Comparison of ENCODE assay signal across 8 cellular contexts in the genomic region with DNA sequence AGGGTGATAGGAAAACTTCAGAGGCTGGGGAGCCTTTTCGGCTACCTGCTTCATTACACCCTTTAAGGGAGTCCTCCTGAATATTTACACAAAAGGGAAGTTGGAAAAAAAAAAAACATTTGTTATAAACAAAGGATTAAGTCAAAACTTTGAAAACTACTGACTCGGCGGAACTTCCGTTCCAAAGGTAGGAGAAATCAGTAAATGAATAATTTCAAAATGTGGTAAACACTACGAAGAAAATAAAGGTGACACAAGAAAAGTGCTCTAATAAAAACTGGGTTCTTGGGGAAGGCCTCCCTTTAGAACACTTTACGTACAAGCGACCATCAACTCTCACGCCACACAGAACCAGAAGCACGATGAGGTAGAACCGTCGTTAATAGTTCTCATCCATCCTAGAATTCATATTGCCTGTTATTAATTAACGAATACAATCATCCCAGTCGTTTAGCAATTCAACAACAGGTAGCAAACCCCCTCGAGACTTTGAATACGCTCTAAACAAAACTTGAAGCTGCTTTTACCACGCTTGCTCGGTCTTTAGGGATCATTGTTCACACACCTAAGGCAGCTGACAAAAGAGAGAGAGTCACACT.
DNase-seq lines count a peak whose midpoint lies in the region; ATAC-seq lines count a peak whose summit lies in the region.

No MANE protein-coding gene starts in this region.

- H3K36me3 ChIP-seq in NT2/D1 (ENCODE audit: insufficient read depth, insufficient read length, low read length) (peaks cover 19% of the 10 kb centered on the region), mucosa of rectum (ENCODE audit: control insufficient read depth in 2 of 2, insufficient read depth in 2 of 2, low read length in 2 of 2) (no peaks in the 10 kb centered on the region)

- ATAC-seq in GM18861 (IDR thresholded peaks at IDR 0.05; ENCODE audit: unreplicated experiment) (peak; percentile 0), HG02798 (IDR thresholded peaks at IDR 0.05; ENCODE audit: poor library complexity, unreplicated experiment) (no peak)

- in situ Hi-C loops in ACHN (cut with HindIII; ENCODE audit: low pct_ligation_motif_present, low pct_unique_long_range_greater_than_20kb, low sequenced_read_pairs) = no loop called here

- no peaks in the 10 kb centered on the region for H3K9me3 ChIP-seq in NT2/D1 (ENCODE audit: insufficient read depth, low read length)
- no peaks in the 10 kb centered on the region for H3K9me3 ChIP-seq in mucosa of rectum (ENCODE audit: control insufficient read depth in 2 of 2, low read length in 2 of 2)

- no peaks in the 10 kb centered on the region for H3K4me1 ChIP-seq in NT2/D1 (ENCODE audit: insufficient read depth, insufficient read length)
- peaks cover 9 to 16% of the 10 kb centered on the region in 2 donors for H3K4me1 ChIP-seq in mucosa of rectum (ENCODE audit: control insufficient read depth in 2 of 2, insufficient read depth in 2 of 2, low read length in 2 of 2)

- H3K4me3 ChIP-seq in NT2/D1 (ENCODE audit: insufficient read length, low read depth) (peak overlapping the region; percentile 68), mucosa of rectum (ENCODE audit: low read length in 2 of 2) (peak overlapping the region; percentile 76 to 88)

- peak overlapping the region; percentile 83 for H3K9ac ChIP-seq in NT2/D1 (ENCODE audit: insufficient read length, low read depth)
- peak overlapping the region; percentile 86 to 97 for H3K9ac ChIP-seq in mucosa of rectum (ENCODE audit: low read depth in 1 of 2, low read length in 2 of 2)

- peak; percentile 58 for DNase-seq in ACHN
- no peak for DNase-seq in NT2/D1 (ENCODE audit: low read depth, low spot score)
- DNase-seq in epidermal melanocyte (ENCODE audit: insufficient read length, low spot score) = no peak
- no peak for DNase-seq in activated CD4-positive, alpha-beta T cell treated with anti-CD3 and anti-CD28 coated beads, Interleukin-2, amount 50 U/mL, for 1 hour

- peak overlapping the region; percentile 81 for H3K27ac ChIP-seq in cingulate gyrus (ENCODE audit: low read depth, low read length)
- H3K27ac ChIP-seq in mucosa of rectum (ENCODE audit: low read depth in 2 of 2, low read length in 2 of 2) = peak overlapping the region; percentile 97 to 98

- H3K27me3 ChIP-seq in NT2/D1 (ENCODE audit: insufficient read depth, insufficient read length) (no peaks in the 10 kb centered on the region), mucosa of rectum (ENCODE audit: control insufficient read depth in 2 of 2, insufficient read depth in 2 of 2, low read length in 2 of 2) (no peaks in the 10 kb centered on the region)
